1 cellular context compared by ENCODE assay signal in genomic region chr12:127165567-127166392, GRCh38.
A peak's percentile ranks its signal among the peaks of the same experiment; 100 is the strongest.
TF ChIP-seq lines count a peak whose summit lies in the region.

No MANE protein-coding gene starts in this region.

TF ChIP-seq in K562, 482 proteins besides CTCF, POLR2A, EP300 and RAD21 (continued from another document and continues in another):
- TF ChIP-seq ZNF609 (CRISPR knock-in tag; IDR thresholded peaks at IDR 0.05; ENCODE audit: borderline replicate concordance) (no peak), HMGN3 (IDR thresholded peaks at IDR 0.05; ENCODE audit: borderline replicate concordance, extremely low read depth, insufficient read length, low read depth, low read length) (peak; percentile 55), FOXP1 (CRISPR knock-in tag; IDR thresholded peaks at IDR 0.05) (no peak), NR2C2 (CRISPR knock-in tag; IDR thresholded peaks at IDR 0.05) (no peak), NR2C2 (tag; IDR thresholded peaks at IDR 0.05) (peak; percentile 78), TSC22D4 (tag; IDR thresholded peaks at IDR 0.05) (no peak), MTA3 (IDR thresholded peaks at IDR 0.05; ENCODE audit: borderline replicate concordance) (no peak), TEAD4 (IDR thresholded peaks at IDR 0.05; ENCODE audit: low read length) (0 out of 2 replicates have a peak, but pooled peaks have one; percentile 11), TEAD4 (CRISPR knock-in tag; IDR thresholded peaks at IDR 0.05; ENCODE audit: borderline replicate concordance) (no peak), POU5F1 (IDR thresholded peaks at IDR 0.05; ENCODE audit: borderline replicate concordance, low read depth, low read length, partially characterized antibody) (no peak), HDAC2 (IDR thresholded peaks at IDR 0.05) (no peak), RERE (CRISPR knock-in tag; IDR thresholded peaks at IDR 0.05; ENCODE audit: borderline replicate concordance) (no peak), WHSC1 (IDR thresholded peaks at IDR 0.05; ENCODE audit: low read length) (no peak), HMG20B (CRISPR knock-in tag; IDR thresholded peaks at IDR 0.05) (0 out of 2 replicates have a peak, but pooled peaks have one; percentile 34), ZBTB7A (IDR thresholded peaks at IDR 0.05; ENCODE audit: borderline replicate concordance, control insufficient read depth, low read depth, low read length) (peak; percentile 55; the same call in 1 of the 2 replicates), ZNF57 (CRISPR knock-in tag; IDR thresholded peaks at IDR 0.05) (no peak), HNRNPLL (IDR thresholded peaks at IDR 0.05; ENCODE audit: low read depth, low read length, poor library complexity, severe bottlenecking) (peak; percentile 83), ZNF398 (CRISPR knock-in tag; IDR thresholded peaks at IDR 0.05) (no peak), GATAD2A (IDR thresholded peaks at IDR 0.05) (0 out of 2 replicates have a peak, but pooled peaks have one; percentile 69), NCOR1 (IDR thresholded peaks at IDR 0.05) (peak; percentile 57), UBTF (IDR thresholded peaks at IDR 0.05; ENCODE audit: borderline replicate concordance in 1 of 2, low read depth in 2 of 2, low read length in 2 of 2) (peak in 1 of 2 experiments; percentile 64; a peak in 1 of 4 replicates), FOXA1 (IDR thresholded peaks at IDR 0.05; ENCODE audit: borderline replicate concordance) (no peak), CHD1 (IDR thresholded peaks at IDR 0.05; ENCODE audit: low read length) (no peak), HDAC3 (IDR thresholded peaks at IDR 0.05; ENCODE audit: borderline replicate concordance, partially characterized antibody) (no peak), CREM (IDR thresholded peaks at IDR 0.05; ENCODE audit: low read depth) (0 out of 2 replicates have a peak, but pooled peaks have one; percentile 22), SMARCA5 (IDR thresholded peaks at IDR 0.05) (peak; percentile 83; the same call in 1 of the 2 replicates), TFAP4 (CRISPR knock-in tag; IDR thresholded peaks at IDR 0.05; ENCODE audit: borderline replicate concordance) (no peak), NR2C1 (IDR thresholded peaks at IDR 0.05) (0 out of 2 replicates have a peak, but pooled peaks have one; percentile 15), NR2C1 (tag; IDR thresholded peaks at IDR 0.05) (0 out of 2 replicates have a peak, but pooled peaks have one; percentile 28), CAMTA2 (CRISPR knock-in tag; conservative IDR thresholded peaks at IDR 0.05) (no peak), TFE3 (CRISPR knock-in tag; IDR thresholded peaks at IDR 0.05) (no peak), ELF4 (CRISPR knock-in tag; IDR thresholded peaks at IDR 0.05) (no peak), PTBP1 (IDR thresholded peaks at IDR 0.05; ENCODE audit: low read depth, low read length) (0 out of 2 replicates have a peak, but pooled peaks have one; percentile 33), RBFOX2 (IDR thresholded peaks at IDR 0.05; ENCODE audit: low read depth, low read length) (peak; percentile 77), ETV5 (CRISPR knock-in tag; IDR thresholded peaks at IDR 0.05; ENCODE audit: low read depth) (peak; percentile 62; the same call in 1 of the 2 replicates), MCM5 (IDR thresholded peaks at IDR 0.05; ENCODE audit: low read depth) (no peak), BCOR (IDR thresholded peaks at IDR 0.05) (peak; percentile 94), CCNT2 (IDR thresholded peaks at IDR 0.05; ENCODE audit: borderline replicate concordance, extremely low read depth, insufficient read length, low read depth, low read length) (peak; percentile 56), GABPA (tag; conservative IDR thresholded peaks at IDR 0.05; ENCODE audit: low read depth) (peak; percentile 37; the same call in 1 of the 2 replicates), CXXC5 (CRISPR knock-in tag; IDR thresholded peaks at IDR 0.05) (peak; percentile 91), NR4A1 (CRISPR knock-in tag; IDR thresholded peaks at IDR 0.05) (no peak), NR4A1 (tag; IDR thresholded peaks at IDR 0.05) (no peak), FOXK1 (CRISPR knock-in tag; IDR thresholded peaks at IDR 0.05; ENCODE audit: borderline replicate concordance) (no peak), HDAC6 (IDR thresholded peaks at IDR 0.05; ENCODE audit: low read depth, low read length) (no peak), SMAD4 (CRISPR knock-in tag; conservative IDR thresholded peaks at IDR 0.05) (peak; percentile 86)
- TF ChIP-seq, protein P1, sequence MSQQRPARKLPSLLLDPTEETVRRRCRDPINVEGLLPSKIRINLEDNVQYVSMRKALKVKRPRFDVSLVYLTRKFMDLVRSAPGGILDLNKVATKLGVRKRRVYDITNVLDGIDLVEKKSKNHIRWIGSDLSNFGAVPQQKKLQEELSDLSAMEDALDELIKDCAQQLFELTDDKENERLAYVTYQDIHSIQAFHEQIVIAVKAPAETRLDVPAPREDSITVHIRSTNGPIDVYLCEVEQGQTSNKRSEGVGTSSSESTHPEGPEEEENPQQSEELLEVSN (IDR thresholded peaks at IDR 0.05; ENCODE audit: borderline replicate concordance in 1 of 2, extremely low read depth in 1 of 2, insufficient read depth in 1 of 2, insufficient read length in 1 of 2, low read depth in 1 of 2, low read length in 1 of 2, poor library complexity in 1 of 2, severe bottlenecking in 1 of 2) = peak in 1 of 2 experiments; percentile 53
- TF ChIP-seq, protein P2, sequence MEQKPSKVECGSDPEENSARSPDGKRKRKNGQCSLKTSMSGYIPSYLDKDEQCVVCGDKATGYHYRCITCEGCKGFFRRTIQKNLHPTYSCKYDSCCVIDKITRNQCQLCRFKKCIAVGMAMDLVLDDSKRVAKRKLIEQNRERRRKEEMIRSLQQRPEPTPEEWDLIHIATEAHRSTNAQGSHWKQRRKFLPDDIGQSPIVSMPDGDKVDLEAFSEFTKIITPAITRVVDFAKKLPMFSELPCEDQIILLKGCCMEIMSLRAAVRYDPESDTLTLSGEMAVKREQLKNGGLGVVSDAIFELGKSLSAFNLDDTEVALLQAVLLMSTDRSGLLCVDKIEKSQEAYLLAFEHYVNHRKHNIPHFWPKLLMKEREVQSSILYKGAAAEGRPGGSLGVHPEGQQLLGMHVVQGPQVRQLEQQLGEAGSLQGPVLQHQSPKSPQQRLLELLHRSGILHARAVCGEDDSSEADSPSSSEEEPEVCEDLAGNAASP (IDR thresholded peaks at IDR 0.05) = peak; percentile 58; the same call in 1 of the 2 replicates
